ENCODE assay signal across 1 cellular context in the genomic region with DNA sequence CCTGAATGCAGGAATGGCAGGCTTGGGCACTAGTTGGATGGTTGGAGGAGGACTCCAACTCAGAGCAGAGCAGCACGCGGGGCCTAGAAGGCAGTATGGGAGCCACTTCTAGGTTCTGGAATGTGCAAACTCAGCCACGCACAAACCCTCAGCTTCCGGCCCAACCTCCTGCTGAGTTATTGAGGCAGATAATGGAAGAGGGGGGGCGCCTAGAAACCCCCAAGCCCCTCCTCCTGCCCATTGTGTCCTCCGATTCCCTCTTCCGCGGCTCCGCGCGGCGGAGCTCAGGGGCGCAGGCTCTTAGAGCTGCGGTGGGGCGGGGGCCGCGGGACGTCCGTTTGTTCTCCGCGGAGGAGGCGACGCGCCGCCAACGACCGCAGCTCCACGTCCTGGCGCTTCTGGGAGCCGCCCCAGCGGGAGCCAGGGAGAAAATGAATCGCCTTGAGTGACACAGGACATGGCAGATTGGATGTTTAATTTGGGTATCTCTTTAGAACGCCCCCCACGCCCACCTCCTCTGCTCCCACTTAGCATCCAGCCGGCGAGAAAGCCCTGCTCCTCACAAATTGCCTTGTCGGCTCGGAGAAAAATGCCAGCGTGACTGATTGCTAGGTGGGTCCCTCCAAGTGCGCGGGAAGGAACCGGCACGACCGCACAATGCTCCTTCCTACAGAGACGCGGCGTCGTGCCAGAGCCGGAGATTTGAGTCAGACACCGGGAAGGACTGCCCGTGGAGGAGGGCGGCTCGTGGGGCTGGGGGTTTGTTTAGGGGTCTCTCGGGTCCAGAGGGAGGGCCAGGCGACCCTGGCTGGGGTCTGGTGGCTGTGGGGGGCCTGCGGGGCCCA.
TF ChIP-seq lines count a peak whose summit lies in the region.

No MANE protein-coding gene starts in this region.

TF ChIP-seq in K562, 482 proteins besides CTCF, POLR2A, EP300 and RAD21 (continued from another document and continues in another):
- TF ChIP-seq, protein P1, sequence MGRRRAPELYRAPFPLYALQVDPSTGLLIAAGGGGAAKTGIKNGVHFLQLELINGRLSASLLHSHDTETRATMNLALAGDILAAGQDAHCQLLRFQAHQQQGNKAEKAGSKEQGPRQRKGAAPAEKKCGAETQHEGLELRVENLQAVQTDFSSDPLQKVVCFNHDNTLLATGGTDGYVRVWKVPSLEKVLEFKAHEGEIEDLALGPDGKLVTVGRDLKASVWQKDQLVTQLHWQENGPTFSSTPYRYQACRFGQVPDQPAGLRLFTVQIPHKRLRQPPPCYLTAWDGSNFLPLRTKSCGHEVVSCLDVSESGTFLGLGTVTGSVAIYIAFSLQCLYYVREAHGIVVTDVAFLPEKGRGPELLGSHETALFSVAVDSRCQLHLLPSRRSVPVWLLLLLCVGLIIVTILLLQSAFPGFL (CRISPR knock-in tag; IDR thresholded peaks at IDR 0.05), result no peak
- no peak for TF ChIP-seq BRCA1 (IDR thresholded peaks at IDR 0.05)
- TF ChIP-seq BRCA1 (CRISPR knock-in tag; IDR thresholded peaks at IDR 0.05), result no peak
- TF ChIP-seq, protein P2, sequence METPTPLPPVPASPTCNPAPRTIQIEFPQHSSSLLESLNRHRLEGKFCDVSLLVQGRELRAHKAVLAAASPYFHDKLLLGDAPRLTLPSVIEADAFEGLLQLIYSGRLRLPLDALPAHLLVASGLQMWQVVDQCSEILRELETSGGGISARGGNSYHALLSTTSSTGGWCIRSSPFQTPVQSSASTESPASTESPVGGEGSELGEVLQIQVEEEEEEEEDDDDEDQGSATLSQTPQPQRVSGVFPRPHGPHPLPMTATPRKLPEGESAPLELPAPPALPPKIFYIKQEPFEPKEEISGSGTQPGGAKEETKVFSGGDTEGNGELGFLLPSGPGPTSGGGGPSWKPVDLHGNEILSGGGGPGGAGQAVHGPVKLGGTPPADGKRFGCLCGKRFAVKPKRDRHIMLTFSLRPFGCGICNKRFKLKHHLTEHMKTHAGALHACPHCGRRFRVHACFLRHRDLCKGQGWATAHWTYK (CRISPR knock-in tag; IDR thresholded peaks at IDR 0.05), result no peak; the same call in 1 of the 2 replicates
- TF ChIP-seq FOXO4 (CRISPR knock-in tag; IDR thresholded peaks at IDR 0.05), result no peak
- TF ChIP-seq ZFP36 (IDR thresholded peaks at IDR 0.05; ENCODE audit: low read depth, low read length, partially characterized antibody), result peak; percentile 59
- TF ChIP-seq GATA2 (CRISPR knock-in tag; IDR thresholded peaks at IDR 0.05), result no peak
- TF ChIP-seq MYBL2 (IDR thresholded peaks at IDR 0.05; ENCODE audit: low read depth), result no peak
- no peak for TF ChIP-seq MYBL2 (CRISPR knock-in tag; IDR thresholded peaks at IDR 0.05; ENCODE audit: borderline replicate concordance)
- TF ChIP-seq, protein P3, sequence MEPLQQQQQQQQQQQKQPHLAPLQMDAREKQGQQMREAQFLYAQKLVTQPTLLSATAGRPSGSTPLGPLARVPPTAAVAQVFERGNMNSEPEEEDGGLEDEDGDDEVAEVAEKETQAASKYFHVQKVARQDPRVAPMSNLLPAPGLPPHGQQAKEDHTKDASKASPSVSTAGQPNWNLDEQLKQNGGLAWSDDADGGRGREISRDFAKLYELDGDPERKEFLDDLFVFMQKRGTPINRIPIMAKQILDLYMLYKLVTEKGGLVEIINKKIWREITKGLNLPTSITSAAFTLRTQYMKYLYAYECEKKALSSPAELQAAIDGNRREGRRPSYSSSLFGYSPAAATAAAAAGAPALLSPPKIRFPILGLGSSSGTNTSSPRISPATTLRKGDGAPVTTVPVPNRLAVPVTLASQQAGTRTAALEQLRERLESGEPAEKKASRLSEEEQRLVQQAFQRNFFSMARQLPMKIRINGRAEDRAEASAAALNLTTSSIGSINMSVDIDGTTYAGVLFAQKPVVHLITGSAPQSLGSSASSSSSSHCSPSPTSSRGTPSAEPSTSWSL (CRISPR knock-in tag; IDR thresholded peaks at IDR 0.05; ENCODE audit: borderline replicate concordance), result no peak
- TF ChIP-seq PTBP1 (IDR thresholded peaks at IDR 0.05; ENCODE audit: low read depth, low read length), result peak; percentile 79; the same call in 1 of the 2 replicates
- peak; percentile 26; the same call in 1 of the 2 replicates for TF ChIP-seq LCOR (CRISPR knock-in tag; IDR thresholded peaks at IDR 0.05)
- TF ChIP-seq ZNF165 (CRISPR knock-in tag; IDR thresholded peaks at IDR 0.05; ENCODE audit: borderline replicate concordance), result no peak
- TF ChIP-seq GTF2A2 (tag; IDR thresholded peaks at IDR 0.05), result no peak
- peak; percentile 67; the same call in 1 of the 2 replicates for TF ChIP-seq TFAP4 (CRISPR knock-in tag; IDR thresholded peaks at IDR 0.05; ENCODE audit: borderline replicate concordance)
- peak; percentile 81 to 83 for TF ChIP-seq TEAD1 (CRISPR knock-in tag; IDR thresholded peaks at IDR 0.05)
- TF ChIP-seq MGA (IDR thresholded peaks at IDR 0.05), result peak; percentile 86
- TF ChIP-seq HDGF (IDR thresholded peaks at IDR 0.05), result no peak
- TF ChIP-seq ILK (tag; IDR thresholded peaks at IDR 0.05; ENCODE audit: borderline replicate concordance, low read depth), result no peak
- TF ChIP-seq KAT8 (IDR thresholded peaks at IDR 0.05; ENCODE audit: low read depth), result no peak
- TF ChIP-seq, protein P4, sequence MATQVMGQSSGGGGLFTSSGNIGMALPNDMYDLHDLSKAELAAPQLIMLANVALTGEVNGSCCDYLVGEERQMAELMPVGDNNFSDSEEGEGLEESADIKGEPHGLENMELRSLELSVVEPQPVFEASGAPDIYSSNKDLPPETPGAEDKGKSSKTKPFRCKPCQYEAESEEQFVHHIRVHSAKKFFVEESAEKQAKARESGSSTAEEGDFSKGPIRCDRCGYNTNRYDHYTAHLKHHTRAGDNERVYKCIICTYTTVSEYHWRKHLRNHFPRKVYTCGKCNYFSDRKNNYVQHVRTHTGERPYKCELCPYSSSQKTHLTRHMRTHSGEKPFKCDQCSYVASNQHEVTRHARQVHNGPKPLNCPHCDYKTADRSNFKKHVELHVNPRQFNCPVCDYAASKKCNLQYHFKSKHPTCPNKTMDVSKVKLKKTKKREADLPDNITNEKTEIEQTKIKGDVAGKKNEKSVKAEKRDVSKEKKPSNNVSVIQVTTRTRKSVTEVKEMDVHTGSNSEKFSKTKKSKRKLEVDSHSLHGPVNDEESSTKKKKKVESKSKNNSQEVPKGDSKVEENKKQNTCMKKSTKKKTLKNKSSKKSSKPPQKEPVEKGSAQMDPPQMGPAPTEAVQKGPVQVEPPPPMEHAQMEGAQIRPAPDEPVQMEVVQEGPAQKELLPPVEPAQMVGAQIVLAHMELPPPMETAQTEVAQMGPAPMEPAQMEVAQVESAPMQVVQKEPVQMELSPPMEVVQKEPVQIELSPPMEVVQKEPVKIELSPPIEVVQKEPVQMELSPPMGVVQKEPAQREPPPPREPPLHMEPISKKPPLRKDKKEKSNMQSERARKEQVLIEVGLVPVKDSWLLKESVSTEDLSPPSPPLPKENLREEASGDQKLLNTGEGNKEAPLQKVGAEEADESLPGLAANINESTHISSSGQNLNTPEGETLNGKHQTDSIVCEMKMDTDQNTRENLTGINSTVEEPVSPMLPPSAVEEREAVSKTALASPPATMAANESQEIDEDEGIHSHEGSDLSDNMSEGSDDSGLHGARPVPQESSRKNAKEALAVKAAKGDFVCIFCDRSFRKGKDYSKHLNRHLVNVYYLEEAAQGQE (CRISPR knock-in tag; IDR thresholded peaks at IDR 0.05; ENCODE audit: low read depth), result no peak
- no peak for TF ChIP-seq RFX7 (CRISPR knock-in tag; IDR thresholded peaks at IDR 0.05)
- TF ChIP-seq SNRNP70 (optimal IDR thresholded peaks at IDR 0.05; ENCODE audit: low read depth, low read length), result no peak
- no peak for TF ChIP-seq HNRNPL (IDR thresholded peaks at IDR 0.05; ENCODE audit: low read depth, low read length)
- no peak; the same call in 1 of the 2 replicates for TF ChIP-seq HMBOX1 (IDR thresholded peaks at IDR 0.05)
- TF ChIP-seq MAFF (IDR thresholded peaks at IDR 0.05; ENCODE audit: low read length), result no peak
